In genomic region chr4:148215202-148215601, GRCh38 we compare ENCODE assay signal across 18 cellular contexts.
DNase-seq lines count a peak whose midpoint lies in the region; ATAC-seq and TF ChIP-seq lines count a peak whose summit lies in the region.
"Had no signal": no experiment of that assay in that cellular context is flagged by ENCODE, and none has a peak within 500 bp of the region (broad histone marks: within the 10 kb centered on the region; RNA-seq: fewer than 3 reads in every experiment).

No MANE protein-coding gene starts in this region.

- peak overlapping the region; percentile 80 for H3K27ac ChIP-seq in right cardiac atrium (ENCODE audit: low read length)
- peak overlapping the region; percentile 56 for H3K27ac ChIP-seq in psoas muscle
- H3K27ac ChIP-seq: HL-60, PC-9 had no signal

- H3K27me3 ChIP-seq in right cardiac atrium (ENCODE audit: control insufficient read depth, insufficient read depth): no peaks in the 10 kb centered on the region
- H3K27me3 ChIP-seq in psoas muscle (ENCODE audit: insufficient read depth in 3 of 3, low read length in 2 of 3): no peaks in the 10 kb centered on the region

- H3K4me1 ChIP-seq in right cardiac atrium (ENCODE audit: control insufficient read depth, insufficient read depth, low read length) (peaks cover 5% of the 10 kb centered on the region), psoas muscle (peaks cover 19% of the 10 kb centered on the region)

- H3K4me3 Mint-ChIP-seq in effector memory CD8-positive, alpha-beta T cell: no peak overlapping the region
- no peak overlapping the region for H3K4me3 Mint-ChIP-seq in T-cell

- no peak for TF ChIP-seq CTCF in psoas muscle (IDR thresholded peaks at IDR 0.05)

- CTCF ChIA-PET in T-cell (lab: Charles Lee): interaction anchor here in 1 of 2 donors (0.5 kb wide), 1 partner anchor 16 kb away, joined by 3 read pairs; no protein-coding TSS in a partner anchor

- H3K4me3 ChIP-seq in right cardiac atrium (ENCODE audit: low read length) (no peak overlapping the region), psoas muscle (peak overlapping the region; percentile 42)
- H3K4me3 ChIP-seq: PC-9 had no signal

- H3K4me1 Mint-ChIP-seq in effector memory CD8-positive, alpha-beta T cell (ENCODE audit: low read depth in 2 of 2): peaks cover 19 to 25% of the 10 kb centered on the region in 2 donors
- peaks cover 41 to 52% (median 47%) of the 10 kb centered on the region in 3 donors for H3K4me1 Mint-ChIP-seq in T-cell

- POLR2A ChIA-PET in T-cell (lab: Charles Lee): no interaction called here

- ATAC-seq in right cardiac atrium (peak; percentile 51 to 52), psoas muscle (peak; percentile 24 to 61 (median 49)), HG02970 (IDR thresholded peaks at IDR 0.05; ENCODE audit: low FRiP score, unreplicated experiment) (no peak), T-cell (replicated peaks in 1 of 4) (no peak)
- no peak for ATAC-seq in effector memory CD8-positive, alpha-beta T cell (replicated peaks)

- 45% methylated on average over 3 of the region's 3 CpGs for WGBS in right cardiac atrium
- 21 to 30% (median 22%) methylated on average over 3 of the region's 3 CpGs for WGBS in psoas muscle, 3 donors

- H3K9me3 Mint-ChIP-seq in effector memory CD8-positive, alpha-beta T cell: no peaks in the 10 kb centered on the region
- H3K9me3 Mint-ChIP-seq in T-cell: peaks cover 0 to 3% (median 2%) of the 10 kb centered on the region in 3 donors

- H3K36me3 ChIP-seq in psoas muscle (ENCODE audit: insufficient read depth in 1 of 2, low read depth in 1 of 2): no peaks in the 10 kb centered on the region

- DNase-seq in NCI-H82 (lab: John Stamatoyannopoulos, UW) (peak; percentile 4), NCI-H82 treated with DMSO at 0.1 percent for 48 hours (lab: John Stamatoyannopoulos, UW; ENCODE audit: unreplicated experiment) (no peak), right cardiac atrium (no peak), psoas muscle (no peak), NCI-H748 treated with DMSO at 0.1 percent for 48 hours (lab: John Stamatoyannopoulos, UW) (no peak), T-cell (no peak)
- DNase-seq in effector memory CD8-positive, alpha-beta T cell: no peak
- DNase-seq: 8988T; activated CD4-positive, CD25-positive, alpha-beta regulatory T cell treated with anti-CD3 and anti-CD28 coated beads, Interleukin-2, amount 50 U/mL, for 72 hours; glutamatergic neuron; NCI-H2081; NCI-H510A treated with DMSO at 0.1 percent for 48 hours; occipital lobe; PC-9; small intestine; stimulated activated CD4-positive, alpha-beta T cell treated with anti-CD3 and anti-CD28 coated beads, Interleukin-4, amount 100 ng/mL, for 24 hours had no signal

- H3K9me3 ChIP-seq in right cardiac atrium (ENCODE audit: control insufficient read depth, low read length) (no peaks in the 10 kb centered on the region), psoas muscle (no peaks in the 10 kb centered on the region)

- intact Hi-C loops in right cardiac atrium (cut with DNase I): no loop called here
- intact Hi-C loops in psoas muscle (cut with DNase I): no loop called here

- no peaks in the 10 kb centered on the region for H3K27me3 Mint-ChIP-seq in effector memory CD8-positive, alpha-beta T cell
- no peaks in the 10 kb centered on the region for H3K27me3 Mint-ChIP-seq in T-cell

- H3K36me3 Mint-ChIP-seq in effector memory CD8-positive, alpha-beta T cell (ENCODE audit: insufficient read depth): no peaks in the 10 kb centered on the region
- peaks cover 10% of the 10 kb centered on the region for H3K36me3 Mint-ChIP-seq in T-cell

- H3K27ac Mint-ChIP-seq in effector memory CD8-positive, alpha-beta T cell: no peak overlapping the region
- H3K27ac Mint-ChIP-seq in T-cell: no peak overlapping the region

Comparison
In these comparisons a context has a peak if more than half of its experiments do, and no peak if none do; other contexts are left out.
1. ATAC-seq: peak in right cardiac atrium (2 of 2) and psoas muscle (4 of 4); none in HG02970 (single experiment), effector memory CD8-positive, alpha-beta T cell (single experiment) and T-cell (0 of 4).